ENCODE assay signal across 22 cellular contexts in genomic region chr10:12927896-12928295, GRCh38.
"Had no signal": no experiment of that assay in that cellular context is flagged by ENCODE, and none has a peak within 500 bp of the region (broad histone marks: within the 10 kb centered on the region; RNA-seq: fewer than 3 reads in every experiment).

No MANE protein-coding gene starts in this region.

- H3K4me1 ChIP-seq: colonic mucosa, gastrocnemius medialis, left lung, psoas muscle, sigmoid colon, stomach, thyroid gland had no signal

- H3K36me3 ChIP-seq: colonic mucosa, gastrocnemius medialis, left lung, ovary, sigmoid colon, stomach, thyroid gland had no signal

- DNase-seq: colonic mucosa; effector CD8-positive, alpha-beta T cell; endodermal cell; erythroblast; gastrocnemius medialis; head of caudate nucleus; kidney; left lung; naive thymus-derived CD8-positive, alpha-beta T cell; nephron progenitor cell; nucleus accumbens; ovary; posterior cingulate gyrus; psoas muscle; right cardiac atrium; sigmoid colon; stimulated activated CD4-positive, alpha-beta T cell treated with anti-CD3 and anti-CD28 coated beads, Interleukin-2, amount 100 ng/mL, for 24 hours; stimulated activated CD4-positive, alpha-beta T cell treated with anti-CD3 and anti-CD28 coated beads, Interleukin-4, amount 100 ng/mL, for 24 hours; stimulated activated naive CD4-positive, alpha-beta T cell treated with Interleukin-2 at 50 U/mL for 16 hours; stomach; thyroid gland had no signal

- H3K27me3 ChIP-seq: colonic mucosa, gastrocnemius medialis, left lung, ovary, sigmoid colon, stomach, thyroid gland had no signal

- H3K27ac ChIP-seq: colonic mucosa, gastrocnemius medialis, left lung, ovary, psoas muscle, sigmoid colon, stomach, thyroid gland had no signal

- FAIRE-seq: kidney had no signal

- H3K4me3 ChIP-seq: colonic mucosa, gastrocnemius medialis, left lung, ovary, psoas muscle, sigmoid colon, stomach, thyroid gland had no signal

- H3K9me3 ChIP-seq: colonic mucosa, gastrocnemius medialis, ovary, psoas muscle, thyroid gland had no signal

- ATAC-seq: gastrocnemius medialis; left lung; naive thymus-derived CD8-positive, alpha-beta T cell; psoas muscle; right cardiac atrium; stimulated activated effector memory CD8-positive, alpha-beta T cell treated with anti-CD3 and anti-CD28 coated beads, Interleukin-12 subunit alpha, Interleukin-12 subunit beta, amount 100 ng/mL, for 72 hours had no signal
